Comparison of ENCODE assay signal across 14 cellular contexts in genomic region chr10:32112055-32112454, GRCh38. TPM values are rescaled to one million over a fixed set of nuclear protein-coding genes. Genes with fewer than 3 reads are reported as not detected.
DNase-seq lines count a peak whose midpoint lies in the region; ATAC-seq, FAIRE-seq and TF ChIP-seq lines count a peak whose summit lies in the region.
"Had no signal": no experiment of that assay in that cellular context is flagged by ENCODE, and none has a peak within 500 bp of the region (broad histone marks: within the 10 kb centered on the region; RNA-seq: fewer than 3 reads in every experiment).

No MANE protein-coding gene starts in this region.

- H3F3A ChIP-seq in GM23338 (replicated peaks; ENCODE audit: low read depth) = no peaks in the 10 kb centered on the region

- H2AFZ ChIP-seq in astrocyte (ENCODE audit: low read depth, low read length) (no peak overlapping the region), keratinocyte (ENCODE audit: control insufficient read depth, low read length) (no peak overlapping the region), GM23338 (no peak overlapping the region)

- no peaks in the 10 kb centered on the region for H3K4me1 ChIP-seq in A673 (ENCODE audit: insufficient read depth, low read length, poor library complexity, severe bottlenecking)
- H3K4me1 ChIP-seq in astrocyte (ENCODE audit: insufficient read depth, low read length) = peaks cover 8% of the 10 kb centered on the region
- H3K4me1 ChIP-seq in keratinocyte (ENCODE audit: control insufficient read depth, extremely low read depth, insufficient read depth, low read length) = peaks cover 11% of the 10 kb centered on the region
- no peaks in the 10 kb centered on the region for H3K4me1 ChIP-seq in GM23338 (ENCODE audit: insufficient read depth)
- H3K4me1 ChIP-seq in stomach = no peaks in the 10 kb centered on the region

- peaks cover 9% of the 10 kb centered on the region for H3K4me1 Mint-ChIP-seq in astrocyte (ENCODE audit: low read depth, unreplicated experiment)
- no peaks in the 10 kb centered on the region for H3K4me1 Mint-ChIP-seq in activated T-helper 2 cell treated with anti-CD3 and anti-CD28 coated beads, Interferon-gamma antibody, Interleukin-2, Interleukin-4, amounts not matched to agents 10 μg/mL and 5 μg/mL and 100 μg/mL, durations not matched to agents 14 hours and 24 hours and 36 hours (ENCODE audit: low read depth)
- H3K4me1 Mint-ChIP-seq in GM23338 = no peaks in the 10 kb centered on the region

- peaks cover 4% of the 10 kb centered on the region; the same call in 1 of the 2 replicates for H3K9me2 ChIP-seq in GM23338 (ENCODE audit: insufficient read depth)

- no peak for TF ChIP-seq EP300 in stomach (IDR thresholded peaks at IDR 0.05)

- 32 to 76% (median 69%) methylated on average over 3 of the region's 3 CpGs for WGBS in stomach, 5 donors

- H3K9me3 Mint-ChIP-seq in astrocyte (ENCODE audit: unreplicated experiment) (peaks cover 2% of the 10 kb centered on the region), GM23338 (peaks cover 3% of the 10 kb centered on the region; the same call in 1 of the 3 replicates)
- no peaks in the 10 kb centered on the region for H3K9me3 Mint-ChIP-seq in activated T-helper 2 cell treated with anti-CD3 and anti-CD28 coated beads, Interferon-gamma antibody, Interleukin-2, Interleukin-4, amounts not matched to agents 10 μg/mL and 5 μg/mL and 100 μg/mL, durations not matched to agents 14 hours and 24 hours and 36 hours
- H3K9me3 Mint-ChIP-seq: T-helper 1 cell treated with Interleukin-12 subunit alpha and Interleukin-12 subunit beta and Interleukin-4 antibody, amounts not matched to agents 30 μg/mL and 1 μg/mL, for 36 hours had no signal

- no peak overlapping the region for H3K4me3 ChIP-seq in A673 (ENCODE audit: low read depth, low read length, poor library complexity, severe bottlenecking)
- H3K4me3 ChIP-seq in astrocyte (ENCODE audit: insufficient read depth, low read depth, low read length) = no peak overlapping the region
- no peak overlapping the region for H3K4me3 ChIP-seq in keratinocyte (ENCODE audit: control insufficient read depth in 2 of 3, extremely low read depth in 1 of 3, insufficient read depth in 2 of 3, low read depth in 1 of 3, low read length in 3 of 3)
- H3K4me3 ChIP-seq in GM23338 = no peak overlapping the region
- no peak overlapping the region for H3K4me3 ChIP-seq in stomach
- H3K4me3 ChIP-seq: tibial nerve had no signal

- H3K27me3 Mint-ChIP-seq in astrocyte (ENCODE audit: low read depth, unreplicated experiment) = peaks cover 6% of the 10 kb centered on the region
- H3K27me3 Mint-ChIP-seq in activated T-helper 2 cell treated with anti-CD3 and anti-CD28 coated beads, Interferon-gamma antibody, Interleukin-2, Interleukin-4, amounts not matched to agents 10 μg/mL and 5 μg/mL and 100 μg/mL, durations not matched to agents 14 hours and 24 hours and 36 hours (ENCODE audit: low read depth) = peaks cover 21% of the 10 kb centered on the region
- H3K27me3 Mint-ChIP-seq in GM23338 (ENCODE audit: insufficient read depth, low read depth, poor library complexity) = peaks cover 2% of the 10 kb centered on the region

- H4K20me1 ChIP-seq in astrocyte (ENCODE audit: insufficient read depth, low read length) (no peaks in the 10 kb centered on the region), keratinocyte (ENCODE audit: control insufficient read depth, extremely low read depth, insufficient read depth, low read length) (no peaks in the 10 kb centered on the region), GM23338 (replicated peaks; ENCODE audit: insufficient read depth) (no peaks in the 10 kb centered on the region)

- H3K27ac Mint-ChIP-seq in astrocyte (ENCODE audit: unreplicated experiment) = no peak overlapping the region
- H3K27ac Mint-ChIP-seq in activated T-helper 2 cell treated with anti-CD3 and anti-CD28 coated beads, Interferon-gamma antibody, Interleukin-2, Interleukin-4, amounts not matched to agents 10 μg/mL and 5 μg/mL and 100 μg/mL, durations not matched to agents 14 hours and 24 hours and 36 hours = no peak overlapping the region
- H3K27ac Mint-ChIP-seq in GM23338 = no peak overlapping the region
- H3K27ac Mint-ChIP-seq: T-helper 1 cell treated with Interleukin-12 subunit alpha and Interleukin-12 subunit beta and Interleukin-4 antibody, amounts not matched to agents 30 μg/mL and 1 μg/mL, for 36 hours had no signal

- BruUV-seq in A673 (replicated peaks; lab: Mats Ljungman, UMichigan) = no TSS peak

- no peaks in the 10 kb centered on the region for H3K9me1 ChIP-seq in keratinocyte (ENCODE audit: control insufficient read depth, extremely low read depth, insufficient read depth, low read length)

- no peak for TF ChIP-seq CTCF in A673 (conservative IDR thresholded peaks at IDR 0.05; ENCODE audit: low read depth, low read length)
- no peak for TF ChIP-seq CTCF in astrocyte (IDR thresholded peaks at IDR 0.05; ENCODE audit: insufficient read depth, low read depth, low read length)
- no peak for TF ChIP-seq CTCF in keratinocyte (optimal IDR thresholded peaks at IDR 0.05 in 1 of 3, IDR thresholded peaks at IDR 0.05 in 1 of 3, conservative IDR thresholded peaks at IDR 0.05 in 1 of 3; ENCODE audit: extremely low read depth in 1 of 3, insufficient read depth in 2 of 3, low read length in 3 of 3)
- no peak for TF ChIP-seq CTCF in GM23338 (conservative IDR thresholded peaks at IDR 0.05; ENCODE audit: low read depth in 2 of 2)
- TF ChIP-seq CTCF in stomach (IDR thresholded peaks at IDR 0.05) = no peak

- H3K4me2 ChIP-seq in astrocyte (ENCODE audit: low read length) (peak overlapping the region; percentile 2), keratinocyte (ENCODE audit: control insufficient read depth, extremely low read depth, insufficient read depth, low read depth, low read length) (peak overlapping the region; percentile 39), GM23338 (no peak overlapping the region)
- H3K4me2 ChIP-seq: KMS-11 had no signal

- intact Hi-C loops in A673 (cut with micrococcal nuclease; ENCODE audit: unreplicated experiment) = no loop called here
- intact Hi-C loops in activated T-helper 2 cell treated with anti-CD3 and anti-CD28 coated beads, Interferon-gamma antibody, Interleukin-2, Interleukin-4, amounts not matched to agents 10 μg/mL and 5 μg/mL and 100 μg/mL, durations not matched to agents 14 hours and 24 hours and 36 hours (cut with micrococcal nuclease) = no loop called here
- intact Hi-C loops in stomach (cut with DNase I; ENCODE audit: low total_unique reads) = no loop called here

- DNase-seq in A673 (ENCODE audit: low spot score) = peak; percentile 54
- DNase-seq in HS-27A (ENCODE audit: low read depth) = peak; percentile 76
- peak; percentile 67 for DNase-seq in astrocyte (ENCODE audit: low read depth)
- DNase-seq in keratinocyte (ENCODE audit: low read depth, low spot score) = no peak
- no peak for DNase-seq in activated T-helper 2 cell treated with anti-CD3 and anti-CD28 coated beads, Interferon-gamma antibody, Interleukin-2, Interleukin-4, amounts not matched to agents 10 μg/mL and 5 μg/mL and 100 μg/mL, durations not matched to agents 14 hours and 24 hours and 36 hours (ENCODE audit: low spot score)
- no peak for DNase-seq in GM23338 (ENCODE audit: low spot score)
- no peak for DNase-seq in stomach
- DNase-seq: NCI-H524; stimulated activated CD4-positive, alpha-beta T cell treated with anti-CD3 and anti-CD28 coated beads, Interleukin-4, amount 100 ng/mL, for 1 hour had no signal

- ATAC-seq in HG03175 (IDR thresholded peaks at IDR 0.05; ENCODE audit: unreplicated experiment) = no peak
- no peak for ATAC-seq in GM23338

- H3K79me2 ChIP-seq in astrocyte (ENCODE audit: insufficient read depth, low read length) = no peaks in the 10 kb centered on the region
- H3K79me2 ChIP-seq in keratinocyte (ENCODE audit: control insufficient read depth, insufficient read depth, low read length) = no peaks in the 10 kb centered on the region
- no peaks in the 10 kb centered on the region for H3K79me2 ChIP-seq in GM23338 (replicated peaks; ENCODE audit: insufficient read depth)

- H3K36me3 Mint-ChIP-seq in astrocyte (ENCODE audit: low read depth, unreplicated experiment) (no peaks in the 10 kb centered on the region), GM23338 (ENCODE audit: low read depth) (no peaks in the 10 kb centered on the region)
- no peaks in the 10 kb centered on the region for H3K36me3 Mint-ChIP-seq in activated T-helper 2 cell treated with anti-CD3 and anti-CD28 coated beads, Interferon-gamma antibody, Interleukin-2, Interleukin-4, amounts not matched to agents 10 μg/mL and 5 μg/mL and 100 μg/mL, durations not matched to agents 14 hours and 24 hours and 36 hours (ENCODE audit: low read depth)

- H3K9me3 ChIP-seq in A673 (ENCODE audit: low read depth, low read length, poor library complexity, severe bottlenecking) = no peaks in the 10 kb centered on the region
- peaks cover 3% of the 10 kb centered on the region for H3K9me3 ChIP-seq in astrocyte (ENCODE audit: insufficient read depth, low read depth, low read length)
- H3K9me3 ChIP-seq in keratinocyte (ENCODE audit: control insufficient read depth, low read depth, low read length) = no peaks in the 10 kb centered on the region
- H3K9me3 ChIP-seq in stomach = no peaks in the 10 kb centered on the region

- POLR2A ChIA-PET in A673 (lab: Charles Lee; ENCODE audit: low non-redundant PET) = no interaction called here

- H3K27me3 ChIP-seq in A673 (replicated peaks; ENCODE audit: insufficient read depth, low read depth, low read length, poor library complexity) (no peaks in the 10 kb centered on the region), astrocyte (ENCODE audit: insufficient read depth, low read length) (no peaks in the 10 kb centered on the region), keratinocyte (ENCODE audit: control insufficient read depth, extremely low read depth, insufficient read depth, low read length) (no peaks in the 10 kb centered on the region), GM23338 (ENCODE audit: insufficient read depth) (no peaks in the 10 kb centered on the region), stomach (no peaks in the 10 kb centered on the region)
- H3K27me3 ChIP-seq: tibial nerve had no signal

- FAIRE-seq in astrocyte (lab: Jason Lieb, UNC) (peak; percentile 71), keratinocyte (lab: Jason Lieb, UNC) (peak; percentile 83)

- H3K36me3 ChIP-seq in A673 (ENCODE audit: insufficient read depth, low read length, poor library complexity, severe bottlenecking) (no peaks in the 10 kb centered on the region), astrocyte (ENCODE audit: insufficient read depth, low read length) (no peaks in the 10 kb centered on the region), keratinocyte (ENCODE audit: control insufficient read depth in 2 of 2, extremely low read depth in 1 of 2, insufficient read depth in 2 of 2, low read length in 2 of 2) (no peaks in the 10 kb centered on the region), GM23338 (ENCODE audit: insufficient read depth) (no peaks in the 10 kb centered on the region), stomach (no peaks in the 10 kb centered on the region)
- H3K36me3 ChIP-seq: tibial nerve had no signal

- no peak overlapping the region for H3K27ac ChIP-seq in A673 (ENCODE audit: low read depth, low read length, poor library complexity, severe bottlenecking)
- no peak overlapping the region for H3K27ac ChIP-seq in astrocyte (ENCODE audit: low read depth, low read length)
- H3K27ac ChIP-seq in keratinocyte (ENCODE audit: control insufficient read depth, insufficient read depth, low read length) = no peak overlapping the region
- H3K27ac ChIP-seq in GM23338 (ENCODE audit: low read depth) = no peak overlapping the region
- H3K27ac ChIP-seq in stomach = no peak overlapping the region
- H3K27ac ChIP-seq: C4-2B, KMS-11, tibial nerve had no signal

- H3K4me3 Mint-ChIP-seq in astrocyte (ENCODE audit: unreplicated experiment) (no peak overlapping the region), GM23338 (no peak overlapping the region)
- no peak overlapping the region for H3K4me3 Mint-ChIP-seq in activated T-helper 2 cell treated with anti-CD3 and anti-CD28 coated beads, Interferon-gamma antibody, Interleukin-2, Interleukin-4, amounts not matched to agents 10 μg/mL and 5 μg/mL and 100 μg/mL, durations not matched to agents 14 hours and 24 hours and 36 hours (ENCODE audit: low read depth)
- H3K4me3 Mint-ChIP-seq: T-helper 1 cell treated with Interleukin-12 subunit alpha and Interleukin-12 subunit beta and Interleukin-4 antibody, amounts not matched to agents 30 μg/mL and 1 μg/mL, for 36 hours had no signal

- CTCF ChIA-PET in A673 (lab: Charles Lee) = no interaction called here

- H3K9ac ChIP-seq in astrocyte (ENCODE audit: low read length) = no peak overlapping the region
- no peak overlapping the region for H3K9ac ChIP-seq in keratinocyte (ENCODE audit: control insufficient read depth, extremely low read depth, insufficient read depth, low read length)
- H3K9ac ChIP-seq: KMS-11 had no signal

- dilution Hi-C loops in keratinocyte (cut with MboI; ENCODE audit: extremely low pct_ligation_motif_present, low sequenced_read_pairs) = no loop called here

- TF ChIP-seq POLR2A in stomach (IDR thresholded peaks at IDR 0.05) = no peak

RNA-seq across cellular contexts. Expression of gene KIF5B, which starts 55.8 kb away (rescaled TPM):
- 135 and 148 TPM in 2 replicates for total RNA-seq in A673 (2021)
- 160 and 170 TPM in 2 replicates for total RNA-seq in astrocyte
- polyA plus RNA-seq in keratinocyte = 50.5 to 82.1 TPM (median 61.9 TPM) in 3 replicates
- polyA plus RNA-seq in keratinocyte (2011; ENCODE audit: low read depth) = 530 TPM
- polyA plus RNA-seq in keratinocyte (2011; cell fraction: cytosol; rRNA removed) = 53.0 and 78.8 TPM in 2 replicates
- 49.7 and 76.4 TPM in 2 replicates for polyA plus RNA-seq in keratinocyte (2011; cell fraction: nucleus; rRNA removed)
- polyA plus RNA-seq in keratinocyte (2012; ENCODE audit: low replicate concordance) = 78.7 and 85.6 TPM in 2 replicates
- 14.3 to 90.5 TPM (median 37.5 TPM) in 3 replicates for polyA minus RNA-seq in keratinocyte
- 72.5 TPM for polyA minus RNA-seq in keratinocyte (2011; cell fraction: cytosol; rRNA and poly(A)+ RNA removed)
- polyA minus RNA-seq in keratinocyte (2011; cell fraction: nucleus; rRNA and poly(A)+ RNA removed) = 44.1 and 97.3 TPM in 2 replicates
- total RNA-seq in activated T-helper 2 cell treated with anti-CD3 and anti-CD28 coated beads, Interferon-gamma antibody, Interleukin-2, Interleukin-4, amounts not matched to agents 10 μg/mL and 5 μg/mL and 100 μg/mL, durations not matched to agents 14 hours and 24 hours and 36 hours = 76.6 and 79.0 TPM in 2 replicates
- total RNA-seq in GM23338 (2014; rRNA removed; shearing (Covaris generic)) = 81.8 and 86.4 TPM in 2 replicates
- 49.5 and 63.5 TPM in 2 replicates for polyA plus RNA-seq in GM23338 (2016; fragmentation: Nextera tagmentation; extraction: Ambion mirVana)
- total RNA-seq in stomach = 100 to 1,000 TPM in 2 of 5 donors, 10 to 100 TPM in 3; 61.8 to 145 (median 71.4) TPM
- 10 to 100 TPM; 25.1 to 48.3 (median 45.1) TPM for polyA plus RNA-seq in stomach

Comparison
In these comparisons a context has a peak if more than half of its experiments do, and no peak if none do; other contexts are left out.
1. DNase-seq: peak in A673 (single experiment), HS-27A (single experiment) and astrocyte (single experiment); none in keratinocyte (single experiment), activated T-helper 2 cell treated with anti-CD3 and anti-CD28 coated beads, Interferon-gamma antibody, Interleukin-2, Interleukin-4, amounts not matched to agents 10 μg/mL and 5 μg/mL and 100 μg/mL, durations not matched to agents 14 hours and 24 hours and 36 hours (single experiment), GM23338 (single experiment) and stomach (single experiment).